Comparison of ENCODE assay signal across 1 cellular context in the genomic region with DNA sequence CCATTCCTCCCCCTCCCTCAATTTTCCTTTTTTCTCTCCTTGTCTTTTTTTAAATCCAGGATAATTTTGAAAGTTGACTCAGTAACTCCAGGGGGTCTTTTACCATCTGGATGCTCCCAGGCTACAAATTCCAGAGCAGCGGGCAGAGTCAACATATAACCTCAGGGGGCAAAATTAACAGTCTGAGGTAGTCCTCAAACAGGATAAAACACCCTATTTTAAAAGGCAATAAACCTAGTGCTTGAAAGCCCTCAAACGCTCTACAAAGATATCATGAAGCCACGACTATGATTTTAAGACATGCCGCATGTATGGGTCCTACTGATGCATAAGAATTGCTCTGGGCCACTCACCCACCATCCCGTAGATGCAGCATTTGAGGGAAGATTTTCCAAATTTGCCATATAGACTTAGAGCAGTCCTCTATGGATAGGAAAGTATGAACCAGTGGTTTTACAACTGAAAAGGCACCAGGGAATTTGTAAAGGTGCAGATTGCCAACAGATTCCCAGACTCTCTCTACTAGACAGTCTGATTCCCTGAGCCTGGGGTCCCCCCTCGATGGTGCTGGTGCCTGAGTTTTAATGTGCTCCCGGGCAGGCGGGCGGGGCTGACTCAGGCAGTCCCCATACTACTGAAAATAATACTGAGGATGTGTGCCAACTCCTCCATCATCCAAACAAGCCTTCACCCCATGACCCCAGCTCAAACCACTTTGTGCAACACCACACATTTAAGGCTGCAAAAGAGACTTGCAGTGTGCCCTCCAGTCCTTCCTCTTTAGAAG.
TF ChIP-seq lines count a peak whose summit lies in the region.

No MANE protein-coding gene starts in this region.

TF ChIP-seq in HepG2, 621 proteins besides CTCF, POLR2A, EP300 and RAD21:
- TF ChIP-seq GPBP1L1 (CRISPR knock-in tag; IDR thresholded peaks at IDR 0.05) (no peak), ZFP36L2 (CRISPR knock-in tag; IDR thresholded peaks at IDR 0.05) (no peak), SYNCRIP (IDR thresholded peaks at IDR 0.05; ENCODE audit: insufficient read depth, low read depth, low read length) (no peak), PRDM15 (CRISPR knock-in tag; IDR thresholded peaks at IDR 0.05) (no peak), HNRNPK (IDR thresholded peaks at IDR 0.05; ENCODE audit: low read depth, low read length, poor library complexity, severe bottlenecking) (no peak), PCBP1 (IDR thresholded peaks at IDR 0.05; ENCODE audit: borderline replicate concordance, low read depth, low read length) (no peak), ZBTB7B (CRISPR knock-in tag; IDR thresholded peaks at IDR 0.05) (no peak), GATAD1 (CRISPR knock-in tag; IDR thresholded peaks at IDR 0.05) (no peak), ZNF326 (CRISPR knock-in tag; IDR thresholded peaks at IDR 0.05; ENCODE audit: borderline replicate concordance) (no peak), ZNF737 (CRISPR knock-in tag; IDR thresholded peaks at IDR 0.05; ENCODE audit: borderline replicate concordance) (no peak), ZNF709 (CRISPR knock-in tag; IDR thresholded peaks at IDR 0.05) (no peak), NFKBIZ (CRISPR knock-in tag; IDR thresholded peaks at IDR 0.05) (no peak), HDAC2 (CRISPR knock-in tag; IDR thresholded peaks at IDR 0.05) (no peak), ATF1 (CRISPR knock-in tag; IDR thresholded peaks at IDR 0.05) (no peak)
- TF ChIP-seq, protein P1, sequence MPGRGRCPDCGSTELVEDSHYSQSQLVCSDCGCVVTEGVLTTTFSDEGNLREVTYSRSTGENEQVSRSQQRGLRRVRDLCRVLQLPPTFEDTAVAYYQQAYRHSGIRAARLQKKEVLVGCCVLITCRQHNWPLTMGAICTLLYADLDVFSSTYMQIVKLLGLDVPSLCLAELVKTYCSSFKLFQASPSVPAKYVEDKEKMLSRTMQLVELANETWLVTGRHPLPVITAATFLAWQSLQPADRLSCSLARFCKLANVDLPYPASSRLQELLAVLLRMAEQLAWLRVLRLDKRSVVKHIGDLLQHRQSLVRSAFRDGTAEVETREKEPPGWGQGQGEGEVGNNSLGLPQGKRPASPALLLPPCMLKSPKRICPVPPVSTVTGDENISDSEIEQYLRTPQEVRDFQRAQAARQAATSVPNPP (CRISPR knock-in tag; IDR thresholded peaks at IDR 0.05): no peak
- TF ChIP-seq, protein P2, sequence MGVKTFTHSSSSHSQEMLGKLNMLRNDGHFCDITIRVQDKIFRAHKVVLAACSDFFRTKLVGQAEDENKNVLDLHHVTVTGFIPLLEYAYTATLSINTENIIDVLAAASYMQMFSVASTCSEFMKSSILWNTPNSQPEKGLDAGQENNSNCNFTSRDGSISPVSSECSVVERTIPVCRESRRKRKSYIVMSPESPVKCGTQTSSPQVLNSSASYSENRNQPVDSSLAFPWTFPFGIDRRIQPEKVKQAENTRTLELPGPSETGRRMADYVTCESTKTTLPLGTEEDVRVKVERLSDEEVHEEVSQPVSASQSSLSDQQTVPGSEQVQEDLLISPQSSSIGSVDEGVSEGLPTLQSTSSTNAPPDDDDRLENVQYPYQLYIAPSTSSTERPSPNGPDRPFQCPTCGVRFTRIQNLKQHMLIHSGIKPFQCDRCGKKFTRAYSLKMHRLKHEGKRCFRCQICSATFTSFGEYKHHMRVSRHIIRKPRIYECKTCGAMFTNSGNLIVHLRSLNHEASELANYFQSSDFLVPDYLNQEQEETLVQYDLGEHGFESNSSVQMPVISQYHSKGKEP (CRISPR knock-in tag; IDR thresholded peaks at IDR 0.05): no peak
- TF ChIP-seq, protein P3, sequence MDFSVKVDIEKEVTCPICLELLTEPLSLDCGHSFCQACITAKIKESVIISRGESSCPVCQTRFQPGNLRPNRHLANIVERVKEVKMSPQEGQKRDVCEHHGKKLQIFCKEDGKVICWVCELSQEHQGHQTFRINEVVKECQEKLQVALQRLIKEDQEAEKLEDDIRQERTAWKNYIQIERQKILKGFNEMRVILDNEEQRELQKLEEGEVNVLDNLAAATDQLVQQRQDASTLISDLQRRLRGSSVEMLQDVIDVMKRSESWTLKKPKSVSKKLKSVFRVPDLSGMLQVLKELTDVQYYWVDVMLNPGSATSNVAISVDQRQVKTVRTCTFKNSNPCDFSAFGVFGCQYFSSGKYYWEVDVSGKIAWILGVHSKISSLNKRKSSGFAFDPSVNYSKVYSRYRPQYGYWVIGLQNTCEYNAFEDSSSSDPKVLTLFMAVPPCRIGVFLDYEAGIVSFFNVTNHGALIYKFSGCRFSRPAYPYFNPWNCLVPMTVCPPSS (IDR thresholded peaks at IDR 0.05): no peak
